8 cellular contexts compared by ENCODE assay signal in genomic region chr16:25107466-25107792, GRCh38. TPM values are rescaled to one million over a fixed set of nuclear protein-coding genes. Genes with fewer than 3 reads are reported as not detected.
DNase-seq lines count a peak whose midpoint lies in the region; ATAC-seq and TF ChIP-seq lines count a peak whose summit lies in the region.

No MANE protein-coding gene starts in this region.

- H3K27ac ChIP-seq in naive thymus-derived CD4-positive, alpha-beta T cell (ENCODE audit: low read depth, low read length), result peak overlapping the region; percentile 72

- no peaks in the 10 kb centered on the region for H3K9me3 ChIP-seq in MG63
- no peaks in the 10 kb centered on the region for H3K9me3 ChIP-seq in naive thymus-derived CD4-positive, alpha-beta T cell (ENCODE audit: control insufficient read depth in 2 of 3, low read length in 3 of 3)

- no peaks in the 10 kb centered on the region for H3K27me3 ChIP-seq in MG63
- no peaks in the 10 kb centered on the region for H3K27me3 ChIP-seq in naive thymus-derived CD4-positive, alpha-beta T cell (ENCODE audit: control insufficient read depth in 2 of 2, insufficient read depth in 2 of 2, low read length in 2 of 2)

- no peak for DNase-seq in AG09309 (ENCODE audit: low read depth)
- no peak for DNase-seq in MG63
- no peak for DNase-seq in choroid plexus epithelial cell (ENCODE audit: low read depth)
- no peak for DNase-seq in naive thymus-derived CD4-positive, alpha-beta T cell
- no peak for DNase-seq in 8988T
- no peak for DNase-seq in kidney tubule cell (ENCODE audit: low spot score)
- DNase-seq in NCI-H446 (lab: John Stamatoyannopoulos, UW), result no peak

- no peaks in the 10 kb centered on the region for H3K9me3 Mint-ChIP-seq in naive thymus-derived CD4-positive, alpha-beta T cell

- no peak for ATAC-seq in naive thymus-derived CD4-positive, alpha-beta T cell
- ATAC-seq in GM18873 (IDR thresholded peaks at IDR 0.05; ENCODE audit: low FRiP score, unreplicated experiment), result no peak

- CTCF ChIA-PET in naive thymus-derived CD4-positive, alpha-beta T cell (lab: Charles Lee), result interaction anchor here (0.6 to 7.8 kb wide), 9 partner anchors 13 to 387 kb away, joined by 3 to 118 read pairs (median 7); partner anchors contain the start of gene ARHGAP17

- peak overlapping the region; percentile 85 to 98 (median 96) for H3K4me3 Mint-ChIP-seq in naive thymus-derived CD4-positive, alpha-beta T cell

- no peaks in the 10 kb centered on the region for H3K36me3 ChIP-seq in MG63
- peaks cover 0 to 5% (median 0%) of the 10 kb centered on the region in 3 experiments for H3K36me3 ChIP-seq in naive thymus-derived CD4-positive, alpha-beta T cell (ENCODE audit: control insufficient read depth in 2 of 3, insufficient read depth in 3 of 3, low read length in 3 of 3)

- H3K4me1 Mint-ChIP-seq in naive thymus-derived CD4-positive, alpha-beta T cell, result peaks cover 27 to 49% (median 42%) of the 10 kb centered on the region in 7 donors

- TF ChIP-seq CTCF in AG09309 (IDR thresholded peaks at IDR 0.05; ENCODE audit: control insufficient read depth, insufficient read depth, low read depth, low read length, missing control alignments), result no peak
- no peak for TF ChIP-seq CTCF in choroid plexus epithelial cell (conservative IDR thresholded peaks at IDR 0.05; ENCODE audit: low read depth, low read length)

- H3K4me1 ChIP-seq in naive thymus-derived CD4-positive, alpha-beta T cell (ENCODE audit: control insufficient read depth in 2 of 2, insufficient read depth in 2 of 2, low read length in 2 of 2), result peaks cover 17 to 21% of the 10 kb centered on the region in 2 donors

- intact Hi-C loops in naive thymus-derived CD4-positive, alpha-beta T cell (cut with micrococcal nuclease), result loop anchor here (1.0 to 10.0 kb wide), 5 partner anchors 76 to 590 kb away; no protein-coding TSS in a partner anchor

- peak overlapping the region; percentile 23 to 96 (median 90) for H3K27ac Mint-ChIP-seq in naive thymus-derived CD4-positive, alpha-beta T cell

- peaks cover 0 to 11% (median 2%) of the 10 kb centered on the region in 5 donors for H3K36me3 Mint-ChIP-seq in naive thymus-derived CD4-positive, alpha-beta T cell

- POLR2A ChIA-PET in naive thymus-derived CD4-positive, alpha-beta T cell (lab: Charles Lee), result interaction anchor here (1.2 to 9.3 kb wide), 6 partner anchors 27 to 92 kb away, joined by 6 to 157 read pairs (median 29); partner anchors contain the start of gene ARHGAP17

- peak overlapping the region; percentile 78 for H3K4me3 ChIP-seq in AG09309 (ENCODE audit: control insufficient read depth, low read depth, low read length)
- H3K4me3 ChIP-seq in MG63, result peak overlapping the region; percentile 67
- peak overlapping the region; percentile 85 for H3K4me3 ChIP-seq in choroid plexus epithelial cell (ENCODE audit: low read depth, low read length)
- peak overlapping the region; percentile 69 for H3K4me3 ChIP-seq in naive thymus-derived CD4-positive, alpha-beta T cell (ENCODE audit: low read length)

- no peaks in the 10 kb centered on the region for H3K27me3 Mint-ChIP-seq in naive thymus-derived CD4-positive, alpha-beta T cell

RNA-seq across cellular contexts. Expression of gene LCMT1, which starts 4.1 kb away (rescaled TPM):
- 64.8 and 88.2 TPM in 2 replicates for total RNA-seq in MG63 (2014; rRNA removed; shearing (Covaris generic); ENCODE audit: low replicate concordance)
- total RNA-seq in naive thymus-derived CD4-positive, alpha-beta T cell, result 10 to 100 TPM; 30.2 to 36.9 (median 33.0) TPM
- 10 to 100 TPM; 37.5 to 58.4 TPM for polyA plus RNA-seq in naive thymus-derived CD4-positive, alpha-beta T cell
